ENCODE assay signal across 31 cellular contexts in the genomic region with DNA sequence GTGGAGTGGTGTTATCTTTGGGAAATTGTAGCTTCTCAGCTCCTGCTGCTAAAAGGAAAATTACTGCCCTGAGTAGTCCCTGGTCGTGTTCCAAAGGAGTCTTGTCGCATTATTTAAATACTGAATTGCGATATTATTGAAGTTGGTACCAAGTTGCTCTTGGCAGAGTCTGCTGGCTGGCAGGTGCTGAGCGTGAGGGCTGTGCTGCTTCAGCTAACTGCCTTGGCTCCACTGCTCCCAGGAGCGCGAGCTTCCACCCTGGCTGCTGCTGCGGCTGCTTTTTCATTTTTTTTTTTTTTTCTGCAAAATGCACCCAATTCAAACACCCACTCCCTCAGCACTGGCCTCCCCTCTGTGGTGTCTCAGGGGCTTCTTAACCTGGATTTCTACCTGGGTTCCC.
"Had no signal": no experiment of that assay in that cellular context is flagged by ENCODE, and none has a peak within 500 bp of the region (broad histone marks: within the 10 kb centered on the region; RNA-seq: fewer than 3 reads in every experiment).

No MANE protein-coding gene starts in this region.

- DNase-seq: activated CD4-positive, alpha-beta T cell treated with anti-CD3 and anti-CD28 coated beads for 48 hours; activated CD4-positive, alpha-beta T cell treated with anti-CD3 and anti-CD28 coated beads, Interleukin-2, amount 50 U/mL, for 4 hours; activated CD4-positive, CD25-positive, alpha-beta regulatory T cell treated with anti-CD3 and anti-CD28 coated beads, Interleukin-2, amount 50 U/mL, for 72 hours; activated CD8-positive, alpha-beta memory T cell treated with anti-CD3 and anti-CD28 coated beads, Interleukin-2, amount 50 U/mL, for 48 hours; activated CD8-positive, alpha-beta T cell treated with anti-CD3 and anti-CD28 coated beads, Interleukin-2, amount 10 ng/mL, durations not matched to agents 7 days and 5 days; activated effector memory CD4-positive, alpha-beta T cell treated with Interleukin-2 at 50 U/mL for 16 hours; activated naive CD4-positive, alpha-beta T cell; activated naive CD8-positive, alpha-beta T cell treated with anti-CD3 and anti-CD28 coated beads, Interleukin-2, amount 50 U/mL, for 24 hours; activated T-cell treated with anti-CD3 and anti-CD28 coated beads, Interleukin-2, amount 50 U/mL, for 24 hours; brain microvascular endothelial cell; cerebellar nuclear complex; Karpas-422; NCI-H1436; NCI-H187; NCI-H2107; NCI-H2171 treated with DMSO at 0.1 percent for 48 hours; NCI-H226; NCI-H510A; NCI-H526 treated with DMSO at 0.1 percent for 48 hours; NCI-H82; Peyer's patch; SHP77; SW 1271 had no signal

- H3K4me3 ChIP-seq: cardiac muscle cell, K562, Peyer's patch, SJSA1 had no signal

- H3K36me3 ChIP-seq: brain microvascular endothelial cell, cardiac muscle cell, Peyer's patch, SJSA1 had no signal

- H3K9me3 Mint-ChIP-seq: activated naive CD4-positive, alpha-beta T cell treated with anti-CD3 and anti-CD28 coated beads, Interleukin-2, amount 50 U/mL, for 24 hours; activated naive CD8-positive, alpha-beta T cell treated with anti-CD3 and anti-CD28 coated beads, Interleukin-2, amount 50 U/mL, for 24 hours; activated T-cell treated with anti-CD3 and anti-CD28 coated beads, Interleukin-2, amount 50 U/mL, for 24 hours; activated T-helper 1 cell treated with anti-CD3 and anti-CD28 coated beads, Interleukin-12 subunit alpha, Interleukin-12 subunit beta, Interleukin-2, Interleukin-4 antibody, amounts not matched to agents 30 ng/mL and 10 ng/mL and 1 ng/mL, durations not matched to agents 14 hours and 24 hours and 36 hours; T-helper 2 cell treated with Interferon-gamma antibody and Interleukin-4, amounts not matched to agents 5 μg/mL and 100 μg/mL, for 36 hours had no signal

- H3K4me3 Mint-ChIP-seq: activated CD8-positive, alpha-beta T cell treated with anti-CD3 and anti-CD28 coated beads, Interleukin-2, amount 10 ng/mL, durations not matched to agents 7 days and 5 days; activated naive CD4-positive, alpha-beta T cell treated with anti-CD3 and anti-CD28 coated beads, Interleukin-2, amount 50 U/mL, for 24 hours; activated naive CD8-positive, alpha-beta T cell treated with anti-CD3 and anti-CD28 coated beads, Interleukin-2, amount 50 U/mL, for 24 hours; activated T-cell treated with anti-CD3 and anti-CD28 coated beads, Interleukin-2, amount 50 U/mL, for 24 hours; activated T-helper 1 cell treated with anti-CD3 and anti-CD28 coated beads, Interleukin-12 subunit alpha, Interleukin-12 subunit beta, Interleukin-2, Interleukin-4 antibody, amounts not matched to agents 30 ng/mL and 10 ng/mL and 1 ng/mL, durations not matched to agents 14 hours and 24 hours and 36 hours; T-helper 2 cell treated with Interferon-gamma antibody and Interleukin-4, amounts not matched to agents 5 μg/mL and 100 μg/mL, for 36 hours had no signal

- H3K36me3 Mint-ChIP-seq: activated naive CD4-positive, alpha-beta T cell treated with anti-CD3 and anti-CD28 coated beads, Interleukin-2, amount 50 U/mL, for 24 hours had no signal

- H3K27ac ChIP-seq: brain microvascular endothelial cell, cardiac muscle cell, Peyer's patch, RWPE1, SJSA1 had no signal

- H3K9me3 ChIP-seq: Peyer's patch, SJSA1 had no signal

- H3K4me1 ChIP-seq: Peyer's patch, SJSA1 had no signal

- ATAC-seq: activated CD8-positive, alpha-beta T cell treated with anti-CD3 and anti-CD28 coated beads, Interleukin-2, amount 10 ng/mL, durations not matched to agents 7 days and 5 days; activated naive CD8-positive, alpha-beta T cell treated with anti-CD3 and anti-CD28 coated beads, Interleukin-2, amount 50 U/mL, for 24 hours; K562; SK-N-SH treated with all-trans-retinoic acid at 6 μM for 48 hours had no signal

- H3K27ac Mint-ChIP-seq: activated CD8-positive, alpha-beta T cell treated with anti-CD3 and anti-CD28 coated beads, Interleukin-2, amount 10 ng/mL, durations not matched to agents 7 days and 5 days; activated naive CD4-positive, alpha-beta T cell treated with anti-CD3 and anti-CD28 coated beads, Interleukin-2, amount 50 U/mL, for 24 hours; activated naive CD8-positive, alpha-beta T cell treated with anti-CD3 and anti-CD28 coated beads, Interleukin-2, amount 50 U/mL, for 24 hours; activated T-cell treated with anti-CD3 and anti-CD28 coated beads, Interleukin-2, amount 50 U/mL, for 24 hours; activated T-helper 1 cell treated with anti-CD3 and anti-CD28 coated beads, Interleukin-12 subunit alpha, Interleukin-12 subunit beta, Interleukin-2, Interleukin-4 antibody, amounts not matched to agents 30 ng/mL and 10 ng/mL and 1 ng/mL, durations not matched to agents 14 hours and 24 hours and 36 hours; T-helper 2 cell treated with Interferon-gamma antibody and Interleukin-4, amounts not matched to agents 5 μg/mL and 100 μg/mL, for 36 hours had no signal

- H3K27me3 ChIP-seq: brain microvascular endothelial cell, cardiac muscle cell, Peyer's patch, SJSA1 had no signal
